10 cellular contexts compared by ENCODE assay signal in the genomic region with DNA sequence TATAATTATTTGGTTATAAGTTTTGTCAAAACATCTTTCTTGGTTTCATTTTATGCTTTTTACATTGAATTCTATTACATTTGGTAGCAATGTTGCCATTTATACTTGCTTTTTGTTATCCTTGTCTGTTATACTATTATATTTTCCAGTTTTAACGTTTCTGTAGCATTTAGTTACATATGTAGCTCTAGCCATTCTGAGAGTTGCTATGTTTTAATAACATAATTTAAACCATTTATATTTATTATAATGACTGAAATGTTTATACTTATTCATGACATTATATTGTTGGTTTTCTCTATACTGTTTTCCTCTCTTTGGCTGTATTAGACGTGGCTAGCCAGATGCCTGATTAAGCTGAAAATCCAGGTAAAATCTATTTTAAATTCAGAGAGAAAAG.
"Had no signal": no experiment of that assay in that cellular context is flagged by ENCODE, and none has a peak within 500 bp of the region (broad histone marks: within the 10 kb centered on the region; RNA-seq: fewer than 3 reads in every experiment).

No MANE protein-coding gene starts in this region.

- H3K4me2 ChIP-seq: GM23338, KMS-11 had no signal

- H3K4me3 ChIP-seq: GM23338 had no signal

- H3K9ac ChIP-seq: KMS-11 had no signal

- ATAC-seq: GM23338 had no signal

- FAIRE-seq: H1, H54, HTR-8/SVneo had no signal

- H3K27ac ChIP-seq: KMS-11 had no signal

- DNase-seq: H9, HCEC 1CT, HFFc6, IMR-90, KBM-7 had no signal

- H2AFZ ChIP-seq: GM23338 had no signal
